In genomic region chr2:47403829-47404228, GRCh38 we compare ENCODE assay signal across 8 cellular contexts. TPM values are rescaled to one million over a fixed set of nuclear protein-coding genes. Genes with fewer than 3 reads are reported as not detected.
DNase-seq lines count a peak whose midpoint lies in the region; ATAC-seq and TF ChIP-seq lines count a peak whose summit lies in the region.

No MANE protein-coding gene starts in this region.

- H3K4me3 ChIP-seq in BE2C (ENCODE audit: low read depth, low read length) (peak overlapping the region; percentile 79), HFF-Myc (replicated peaks; ENCODE audit: low read depth, low read length) (peak overlapping the region; percentile 76), stomach (peak overlapping the region; percentile 87 to 97 (median 92))

- WGBS in stomach, 5 donors = 7 to 9% (median 9%) methylated on average over 14 of the region's 14 CpGs

- ATAC-seq in activated naive CD4-positive, alpha-beta T cell treated with anti-CD3 and anti-CD28 coated beads, Interleukin-2, amount 50 U/mL, for 72 hours = no peak
- ATAC-seq in GM18502 (IDR thresholded peaks at IDR 0.05; ENCODE audit: poor library complexity, unreplicated experiment) = no peak

- H3K36me3 Mint-ChIP-seq in activated naive CD4-positive, alpha-beta T cell treated with anti-CD3 and anti-CD28 coated beads, Interleukin-2, amount 50 U/mL, for 72 hours = peaks cover 36 to 46% of the 10 kb centered on the region in 2 donors

- peak overlapping the region; percentile 93 to 97 for H3K27ac Mint-ChIP-seq in activated naive CD4-positive, alpha-beta T cell treated with anti-CD3 and anti-CD28 coated beads, Interleukin-2, amount 50 U/mL, for 72 hours

- peak overlapping the region in 3 of 5 donors; percentile 74 to 84 (median 81) for H3K27ac ChIP-seq in stomach

- H3K4me1 ChIP-seq in BE2C (no peaks in the 10 kb centered on the region), stomach (peaks cover 8 to 26% (median 22%) of the 10 kb centered on the region in 4 donors)

- no peak for TF ChIP-seq POLR2A in stomach (IDR thresholded peaks at IDR 0.05)

- H3K27me3 ChIP-seq in BE2C = no peaks in the 10 kb centered on the region
- no peaks in the 10 kb centered on the region for H3K27me3 ChIP-seq in stomach

- no peaks in the 10 kb centered on the region for H3K9me3 ChIP-seq in BE2C
- no peaks in the 10 kb centered on the region for H3K9me3 ChIP-seq in stomach

- DNase-seq in BE2C (no peak), HFF-Myc (ENCODE audit: extremely low read depth, low read depth) (no peak), iPS-NIHi11 (ENCODE audit: low spot score) (peak; percentile 12), stomach (peak; percentile 24), NCI-H345 treated with DMSO at 0.1 percent for 48 hours (lab: John Stamatoyannopoulos, UW; ENCODE audit: unreplicated experiment) (no peak)
- no peak for DNase-seq in activated naive CD4-positive, alpha-beta T cell treated with anti-CD3 and anti-CD28 coated beads, Interleukin-2, amount 50 U/mL, for 72 hours (ENCODE audit: low spot score in 2 of 2)
- DNase-seq in stimulated activated CD4-positive, alpha-beta T cell treated with anti-CD3 and anti-CD28 coated beads, Interleukin-2, amount 100 ng/mL, for 24 hours = no peak

- peaks cover 8% of the 10 kb centered on the region for H3K36me3 ChIP-seq in BE2C
- peaks cover 0 to 3% (median 0%) of the 10 kb centered on the region in 4 donors for H3K36me3 ChIP-seq in stomach

- no peak for TF ChIP-seq EP300 in stomach (IDR thresholded peaks at IDR 0.05)

- intact Hi-C loops in stomach (cut with DNase I; ENCODE audit: low total_unique reads) = no loop called here

- H3K9me3 Mint-ChIP-seq in activated naive CD4-positive, alpha-beta T cell treated with anti-CD3 and anti-CD28 coated beads, Interleukin-2, amount 50 U/mL, for 72 hours = peaks cover 0 to 4% of the 10 kb centered on the region in 2 donors

- TF ChIP-seq CTCF in BE2C (IDR thresholded peaks at IDR 0.05; ENCODE audit: low read depth, low read length) = no peak
- TF ChIP-seq CTCF in HFF-Myc (IDR thresholded peaks at IDR 0.05; ENCODE audit: low read depth, low read length, missing control alignments) = no peak
- no peak for TF ChIP-seq CTCF in stomach (IDR thresholded peaks at IDR 0.05)

RNA-seq across cellular contexts. Expression of gene MSH2, which starts 0.9 kb away (rescaled TPM):
- 19.9 TPM for polyA plus RNA-seq in BE2C (2012; ENCODE audit: insufficient read depth, insufficient read length, low read depth)
- total RNA-seq in activated naive CD4-positive, alpha-beta T cell treated with anti-CD3 and anti-CD28 coated beads, Interleukin-2, amount 50 U/mL, for 72 hours = 10 to 100 TPM; 56.0 to 57.2 TPM
- 10 to 100 TPM in 3 of 5 donors, 1 to 10 TPM in 2; 3.1 to 31.5 (median 13.8) TPM for total RNA-seq in stomach
- 1 to 10 TPM; 5.7 to 8.1 (median 6.2) TPM for polyA plus RNA-seq in stomach

RNA-seq across cellular contexts. Expression of gene EPCAM, which starts 34.7 kb away (rescaled TPM):
- polyA plus RNA-seq in BE2C (2012; ENCODE audit: insufficient read depth, insufficient read length, low read depth) = 1.2 TPM
- total RNA-seq in activated naive CD4-positive, alpha-beta T cell treated with anti-CD3 and anti-CD28 coated beads, Interleukin-2, amount 50 U/mL, for 72 hours = under 1 TPM in 1 of 2 donors, not detected in 1; 0.23 TPM
- 100 to 1,000 TPM in 3 of 5 donors, 10 to 100 TPM in 2; 19.3 to 509 (median 119) TPM for total RNA-seq in stomach
- 10 to 100 TPM; 24.6 to 82.9 (median 73.9) TPM for polyA plus RNA-seq in stomach

Comparison
In these comparisons a context has a peak if more than half of its experiments do, and no peak if none do; other contexts are left out.
1. DNase-seq: peak in iPS-NIHi11 (single experiment) and stomach (single experiment); none in BE2C (single experiment), HFF-Myc (single experiment), activated naive CD4-positive, alpha-beta T cell treated with anti-CD3 and anti-CD28 coated beads, Interleukin-2, amount 50 U/mL, for 72 hours (0 of 2), NCI-H345 treated with DMSO at 0.1 percent for 48 hours (single experiment) and stimulated activated CD4-positive, alpha-beta T cell treated with anti-CD3 and anti-CD28 coated beads, Interleukin-2, amount 100 ng/mL, for 24 hours (0 of 2).
2. RNA of gene EPCAM, which starts 34.7 kb away (total RNA-seq): 19.3 to 509 TPM in stomach; 0.23 TPM in activated naive CD4-positive, alpha-beta T cell treated with anti-CD3 and anti-CD28 coated beads, Interleukin-2, amount 50 U/mL, for 72 hours; every median in the first group is over 10 times any median in the second.
3. Peak in every context shown above with its lines, with median percentiles within 50 percentile points of each other: H3K4me3 ChIP-seq.